11 cellular contexts compared by ENCODE assay signal in genomic region chr21:23292292-23292691, GRCh38.
"Had no signal": no experiment of that assay in that cellular context is flagged by ENCODE, and none has a peak within 500 bp of the region (broad histone marks: within the 10 kb centered on the region; RNA-seq: fewer than 3 reads in every experiment).

No MANE protein-coding gene starts in this region.

- H3K4me2 ChIP-seq: GM23338 had no signal

- DNase-seq: GM23248, GOT3, H7, H9, HCEC 1CT, HFFc6 had no signal

- ATAC-seq: GM23338, HCT116 had no signal

- FAIRE-seq: H1, H54 had no signal

- H3K9me3 ChIP-seq: HAP-1 had no signal

- H3K9ac ChIP-seq: GM23248 had no signal

- H3K27ac ChIP-seq: GM23248 had no signal

- H2AFZ ChIP-seq: GM23248, GM23338 had no signal

- H3K36me3 ChIP-seq: HAP-1 had no signal

- H3K4me3 ChIP-seq: GM23248, GM23338, HAP-1 had no signal
